15 cellular contexts compared by ENCODE assay signal in the genomic region with DNA sequence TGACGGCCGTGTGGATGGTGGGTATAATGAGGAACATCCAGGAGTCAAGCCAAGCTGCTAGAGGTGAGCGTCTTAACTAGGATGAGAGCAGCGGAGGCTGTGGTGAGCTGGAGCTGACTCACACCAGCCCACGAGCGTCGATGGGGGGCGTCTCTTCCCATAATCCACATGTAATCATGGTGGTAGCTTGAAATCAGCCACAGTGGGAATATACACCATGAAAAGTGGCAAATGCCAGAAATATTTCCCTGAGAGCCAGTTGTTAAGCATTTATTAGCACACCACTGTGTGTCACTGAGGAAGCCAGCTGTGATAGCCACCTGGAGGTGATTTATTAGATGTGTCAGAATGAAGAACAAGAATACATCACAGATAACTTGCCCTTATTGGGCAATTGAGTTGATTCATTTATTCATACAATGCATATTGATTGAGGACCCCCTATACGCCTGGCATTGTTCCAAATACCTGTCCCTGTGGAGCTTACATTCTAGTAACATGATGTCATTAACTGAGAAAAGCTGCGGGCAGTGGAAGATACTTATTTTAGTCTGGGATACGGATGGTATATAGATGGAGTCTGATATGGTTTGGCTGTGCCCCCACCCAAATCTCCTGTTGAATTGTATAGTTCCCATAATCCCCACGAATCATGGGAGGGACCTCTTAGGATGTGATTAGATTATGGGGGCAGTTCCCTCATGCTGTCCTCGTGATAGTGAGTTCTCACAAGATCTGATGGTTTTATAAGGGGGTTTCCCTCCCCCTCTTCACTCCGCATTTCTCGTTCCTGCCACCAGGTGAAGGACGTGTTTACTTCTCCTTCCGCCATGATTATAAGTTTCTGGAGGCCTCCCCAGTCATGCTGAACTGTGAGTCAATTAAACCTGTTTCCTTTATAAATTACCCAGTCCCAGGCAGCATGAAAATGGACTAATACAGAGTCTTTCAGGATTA.
A peak's percentile ranks its signal among the peaks of the same experiment; 100 is the strongest.
DNase-seq lines count a peak whose midpoint lies in the region; ATAC-seq and TF ChIP-seq lines count a peak whose summit lies in the region.
"Had no signal": no experiment of that assay in that cellular context is flagged by ENCODE, and none has a peak within 500 bp of the region (broad histone marks: within the 10 kb centered on the region; RNA-seq: fewer than 3 reads in every experiment).

No MANE protein-coding gene starts in this region.

- H2AFZ ChIP-seq in neural progenitor cell (replicated peaks): peak overlapping the region; percentile 22

- H3K27me3 ChIP-seq in neural progenitor cell: no peaks in the 10 kb centered on the region
- H3K27me3 ChIP-seq: upper lobe of right lung had no signal

- peaks cover 20% of the 10 kb centered on the region for H3K4me1 Mint-ChIP-seq in neural progenitor cell
- H3K4me1 Mint-ChIP-seq: activated CD4-positive, alpha-beta T cell treated with anti-CD3 and anti-CD28 coated beads for 36 hours had no signal

- H3K36me3 ChIP-seq in neural progenitor cell: no peaks in the 10 kb centered on the region
- H3K36me3 ChIP-seq: upper lobe of right lung had no signal

- no peak for ATAC-seq in GM18517 (IDR thresholded peaks at IDR 0.05; ENCODE audit: unreplicated experiment)
- ATAC-seq: activated CD4-positive, alpha-beta T cell treated with anti-CD3 and anti-CD28 coated beads for 36 hours; upper lobe of right lung had no signal

- H3K27ac Mint-ChIP-seq in neural progenitor cell: peak overlapping the region; percentile 27
- H3K27ac Mint-ChIP-seq: activated CD4-positive, alpha-beta T cell treated with anti-CD3 and anti-CD28 coated beads for 36 hours had no signal

- H3K4me3 ChIP-seq in choroid plexus epithelial cell (ENCODE audit: low read depth, low read length): no peak overlapping the region
- H3K4me3 ChIP-seq in neural progenitor cell: no peak overlapping the region
- no peak overlapping the region for H3K4me3 ChIP-seq in coronary artery
- H3K4me3 ChIP-seq: upper lobe of right lung had no signal

- no peaks in the 10 kb centered on the region for H3F3A ChIP-seq in neural progenitor cell (ENCODE audit: low read depth)

- no peak overlapping the region for H3K4me2 ChIP-seq in neural progenitor cell

- H3K4me3 Mint-ChIP-seq in neural progenitor cell: no peak overlapping the region
- H3K4me3 Mint-ChIP-seq: activated CD4-positive, alpha-beta T cell treated with anti-CD3 and anti-CD28 coated beads for 36 hours had no signal

- in situ Hi-C loops in GM13977 (cut with MboI; ENCODE audit: low pct_unique_long_range_greater_than_20kb, low sequenced_read_pairs, unreplicated experiment): no loop called here

- no peaks in the 10 kb centered on the region for H3K36me3 Mint-ChIP-seq in neural progenitor cell

- H4K20me1 ChIP-seq in neural progenitor cell (ENCODE audit: low read depth): no peaks in the 10 kb centered on the region

- H3K4me1 ChIP-seq in neural progenitor cell: no peaks in the 10 kb centered on the region
- H3K4me1 ChIP-seq: upper lobe of right lung had no signal

- no peaks in the 10 kb centered on the region for H3K9me3 Mint-ChIP-seq in neural progenitor cell

- no peaks in the 10 kb centered on the region for H3K79me2 ChIP-seq in neural progenitor cell (ENCODE audit: low read depth)

- H3K27ac ChIP-seq in neural progenitor cell (no peak overlapping the region), coronary artery (no peak overlapping the region)
- H3K27ac ChIP-seq: upper lobe of right lung had no signal

- no peak overlapping the region for H3K9ac ChIP-seq in neural progenitor cell

- TF ChIP-seq CTCF in choroid plexus epithelial cell (conservative IDR thresholded peaks at IDR 0.05; ENCODE audit: low read depth, low read length) (peak; percentile 10), neural progenitor cell (IDR thresholded peaks at IDR 0.05) (peak; percentile 25), GM13977 (IDR thresholded peaks at IDR 0.05; ENCODE audit: extremely low read depth, insufficient read depth, missing control alignments) (no peak), coronary artery (IDR thresholded peaks at IDR 0.05) (no peak)

- peak; percentile 82 for DNase-seq in Daoy (ENCODE audit: low read depth)
- peak; percentile 91 for DNase-seq in LHCN-M2 (ENCODE audit: low read depth)
- peak; percentile 67 for DNase-seq in choroid plexus epithelial cell (ENCODE audit: low read depth)
- DNase-seq in neural progenitor cell (ENCODE audit: low spot score): no peak
- no peak for DNase-seq in AG08395 (ENCODE audit: low spot score)
- no peak for DNase-seq in GM13977 (ENCODE audit: low spot score)
- no peak for DNase-seq in coronary artery (ENCODE audit: low spot score)
- DNase-seq: activated CD4-positive, alpha-beta T cell treated with anti-CD3 and anti-CD28 coated beads for 36 hours; activated T-cell treated with anti-CD3 and anti-CD28 coated beads, Interleukin-2, amount 50 U/mL, for 1 hour; C1 segment of cervical spinal cord; dermis blood vessel endothelial cell; foreskin melanocyte; GDM1; upper lobe of right lung had no signal

- H3K27me3 Mint-ChIP-seq in neural progenitor cell (ENCODE audit: insufficient read depth, low read depth): peaks cover 2% of the 10 kb centered on the region
- H3K27me3 Mint-ChIP-seq: activated CD4-positive, alpha-beta T cell treated with anti-CD3 and anti-CD28 coated beads for 36 hours had no signal

- H3K9me3 ChIP-seq in neural progenitor cell (ENCODE audit: low read depth): no peaks in the 10 kb centered on the region
- H3K9me3 ChIP-seq: upper lobe of right lung had no signal

Comparison
In these comparisons a context has a peak if more than half of its experiments do, and no peak if none do; other contexts are left out.
1. DNase-seq: peak in Daoy (single experiment), LHCN-M2 (single experiment) and choroid plexus epithelial cell (single experiment); none in neural progenitor cell (single experiment), AG08395 (single experiment), GM13977 (single experiment) and coronary artery (single experiment).
2. CTCF ChIP-seq: peak in choroid plexus epithelial cell (single experiment) and neural progenitor cell (single experiment); none in GM13977 (single experiment) and coronary artery (single experiment).